In the genomic region with DNA sequence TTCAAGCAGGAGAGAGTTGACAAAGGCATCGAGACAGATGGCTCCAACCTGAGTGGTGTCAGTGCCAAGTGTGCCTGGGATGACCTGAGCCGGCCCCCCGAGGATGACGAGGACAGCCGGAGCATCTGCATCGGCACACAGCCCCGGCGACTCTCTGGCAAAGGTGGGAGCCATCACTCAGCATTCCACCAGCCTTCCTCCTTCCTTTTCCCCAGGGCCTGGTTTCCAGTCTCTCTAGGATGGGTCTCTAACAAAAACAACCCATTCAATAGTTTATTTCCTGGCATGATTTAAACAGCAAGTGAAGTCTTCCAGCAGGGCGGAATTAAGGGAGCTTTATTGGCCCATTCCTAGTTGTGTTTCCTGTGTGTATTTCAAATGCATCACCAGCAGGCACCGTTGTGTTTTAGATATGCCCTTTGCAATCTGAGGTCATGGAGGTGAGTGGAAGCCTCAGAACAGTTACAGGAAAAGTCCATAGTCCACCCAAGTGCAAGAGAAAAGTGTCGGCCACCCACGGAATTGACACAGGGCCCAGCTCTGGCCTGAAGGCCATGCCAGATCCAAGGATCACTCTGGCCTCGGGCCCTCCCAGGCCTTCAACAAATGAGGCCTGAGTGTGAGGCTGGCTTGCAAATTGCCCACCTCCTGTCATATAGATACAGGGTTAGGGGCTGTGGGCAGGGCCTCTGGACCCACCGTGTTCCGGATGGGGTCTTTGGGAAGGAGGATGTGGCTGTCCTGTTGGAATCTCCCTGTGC, we compare ENCODE assay signal across 12 cellular contexts. TPM values are rescaled to one million over a fixed set of nuclear protein-coding genes. Genes with fewer than 3 reads are reported as not detected.
A peak's percentile ranks its signal among the peaks of the same experiment; 100 is the strongest.
DNase-seq lines count a peak whose midpoint lies in the region; ATAC-seq and TF ChIP-seq lines count a peak whose summit lies in the region.
"Had no signal": no experiment of that assay in that cellular context is flagged by ENCODE, and none has a peak within 500 bp of the region (broad histone marks: within the 10 kb centered on the region; RNA-seq: fewer than 3 reads in every experiment).

No MANE protein-coding gene starts in this region.

- H3K4me1 ChIP-seq in esophagus muscularis mucosa (peaks cover 62 to 87% (median 73%) of the 10 kb centered on the region in 4 donors), lower lobe of right lung (peaks cover 73% of the 10 kb centered on the region), stomach (peaks cover 38 to 74% (median 52%) of the 10 kb centered on the region in 4 donors), HAP-1 (no peaks in the 10 kb centered on the region; the same call in 1 of the 2 replicates)

- H3K27me3 ChIP-seq in esophagus muscularis mucosa: no peaks in the 10 kb centered on the region
- H3K27me3 ChIP-seq in lower lobe of right lung (ENCODE audit: low read depth): no peaks in the 10 kb centered on the region
- no peaks in the 10 kb centered on the region for H3K27me3 ChIP-seq in stomach
- H3K27me3 ChIP-seq in HAP-1 (ENCODE audit: low read depth): no peaks in the 10 kb centered on the region

- no peaks in the 10 kb centered on the region for H3K9me3 ChIP-seq in esophagus muscularis mucosa
- H3K9me3 ChIP-seq in lower lobe of right lung: no peaks in the 10 kb centered on the region
- H3K9me3 ChIP-seq in stomach: no peaks in the 10 kb centered on the region
- H3K9me3 ChIP-seq in HAP-1: no peaks in the 10 kb centered on the region

- peak; percentile 51 for DNase-seq in OCI-M2 (lab: John Stamatoyannopoulos, UW; ENCODE audit: unreplicated experiment)
- DNase-seq in esophagus muscularis mucosa (ENCODE audit: extremely low spot score): no peak
- DNase-seq in lower lobe of right lung: no peak
- DNase-seq in stomach: no peak
- no peak for DNase-seq in HAP-1 (ENCODE audit: low spot score in 2 of 2)
- DNase-seq in NCI-H2227 (lab: John Stamatoyannopoulos, UW; ENCODE audit: unreplicated experiment): no peak
- no peak for DNase-seq in stimulated activated naive CD4-positive, alpha-beta T cell treated with Interleukin-2 at 50 U/mL for 16 hours (lab: John Stamatoyannopoulos, UW)
- DNase-seq: activated B cell treated with CpG ODN at 0.5 μM for 24 hours; activated naive CD4-positive, alpha-beta T cell treated with Interleukin-2 at 50 U/mL for 16 hours; kidney; natural killer cell had no signal

- TF ChIP-seq EP300 in esophagus muscularis mucosa (IDR thresholded peaks at IDR 0.05) (no peak), stomach (IDR thresholded peaks at IDR 0.05) (no peak)

- no peak overlapping the region for H3K4me3 ChIP-seq in esophagus muscularis mucosa
- no peak overlapping the region for H3K4me3 ChIP-seq in lower lobe of right lung
- H3K4me3 ChIP-seq in stomach: no peak overlapping the region
- no peak overlapping the region for H3K4me3 ChIP-seq in HAP-1

- H3K27ac ChIP-seq in esophagus muscularis mucosa (replicated peaks in 1 of 4) (peak overlapping the region; percentile 8 to 69 (median 38)), lower lobe of right lung (peak overlapping the region; percentile 47), stomach (peak overlapping the region in 4 of 5 donors; percentile 54 to 83 (median 62))

- in situ Hi-C loops in HAP-1 (cut with MboI; ENCODE audit: low sequenced_read_pairs): no loop called here

- ATAC-seq in lower lobe of right lung (peak in 1 of 2 donors; percentile 15), HG03097 (IDR thresholded peaks at IDR 0.05; ENCODE audit: low FRiP score, unreplicated experiment) (no peak)

- WGBS in esophagus muscularis mucosa: 69% methylated on average over 12 of the region's 15 CpGs
- 53 to 65% (median 57%) methylated on average over 14 to 15 of the region's 15 CpGs for WGBS in stomach, 5 donors

- H3K36me3 ChIP-seq in esophagus muscularis mucosa (peaks cover 0 to 79% (median 45%) of the 10 kb centered on the region in 4 donors), lower lobe of right lung (peaks cover 69% of the 10 kb centered on the region), stomach (peaks cover 0 to 60% (median 46%) of the 10 kb centered on the region in 4 donors), HAP-1 (replicated peaks) (peaks cover 27% of the 10 kb centered on the region)

- TF ChIP-seq CTCF in esophagus muscularis mucosa (IDR thresholded peaks at IDR 0.05) (no peak), lower lobe of right lung (IDR thresholded peaks at IDR 0.05) (no peak), stomach (IDR thresholded peaks at IDR 0.05) (no peak)

- intact Hi-C loops in esophagus muscularis mucosa (cut with DNase I): no loop called here
- intact Hi-C loops in lower lobe of right lung (cut with DNase I): no loop called here
- intact Hi-C loops in stomach (cut with DNase I; ENCODE audit: low total_unique reads): no loop called here

- TF ChIP-seq POLR2A in esophagus muscularis mucosa (IDR thresholded peaks at IDR 0.05; ENCODE audit: low read depth): no peak
- no peak for TF ChIP-seq POLR2A in stomach (IDR thresholded peaks at IDR 0.05)

RNA-seq across cellular contexts. Expression of gene TRIM8, which starts 47.0 kb away (rescaled TPM):
- total RNA-seq in esophagus muscularis mucosa: 100 to 1,000 TPM; 103 to 170 (median 159) TPM
- 142 TPM for total RNA-seq in lower lobe of right lung
- total RNA-seq in stomach: 100 to 1,000 TPM in 3 of 5 donors, 10 to 100 TPM in 2; 40.0 to 253 (median 149) TPM
- polyA plus RNA-seq in stomach: 10 to 100 TPM; 45.6 to 83.2 (median 68.4) TPM
